21 cellular contexts compared by ENCODE assay signal in genomic region chr20:12893019-12893418, GRCh38.
DNase-seq lines count a peak whose midpoint lies in the region; ATAC-seq and TF ChIP-seq lines count a peak whose summit lies in the region.
"Had no signal": no experiment of that assay in that cellular context is flagged by ENCODE, and none has a peak within 500 bp of the region (broad histone marks: within the 10 kb centered on the region; RNA-seq: fewer than 3 reads in every experiment).

No MANE protein-coding gene starts in this region.

- H3K27ac ChIP-seq in GM23338 (ENCODE audit: low read depth): no peak overlapping the region
- peak overlapping the region; percentile 13 to 14 for H3K27ac ChIP-seq in ascending aorta
- no peak overlapping the region for H3K27ac ChIP-seq in neural progenitor cell
- peak overlapping the region; percentile 44 to 55 for H3K27ac ChIP-seq in tibial artery
- no peak overlapping the region for H3K27ac ChIP-seq in psoas muscle
- H3K27ac ChIP-seq: 22Rv1; BLaER1 treated with 17β-estradiol and CSF1 and Interleukin-3, amounts not matched to agents 10 nM and 100 nM had no signal

- H2AFZ ChIP-seq in GM23338 (peak overlapping the region; percentile 95), neural progenitor cell (replicated peaks) (peak overlapping the region; percentile 14)

- DNase-seq in GM23338 (ENCODE audit: low spot score): peak; percentile 6
- DNase-seq in ascending aorta (ENCODE audit: low spot score in 2 of 2): no peak
- DNase-seq in neural progenitor cell (ENCODE audit: low spot score): no peak
- DNase-seq in tibial artery: no peak
- no peak for DNase-seq in psoas muscle
- DNase-seq in OCI-M2 (lab: John Stamatoyannopoulos, UW; ENCODE audit: unreplicated experiment): no peak
- DNase-seq: BE2C; CD4-positive, alpha-beta T cell; CD8-positive, alpha-beta memory T cell; DMS 273 treated with DMSO at 0.1 percent for 48 hours; DMS79; EL; GDM1; GOT3; H7 had no signal

- 66 to 73% (median 69%) methylated on average over 5 of the region's 5 CpGs for WGBS in psoas muscle, 3 donors

- H3K9me2 ChIP-seq in GM23338 (ENCODE audit: insufficient read depth): peaks cover 14% of the 10 kb centered on the region

- H3K27me3 ChIP-seq in GM23338 (ENCODE audit: insufficient read depth): no peaks in the 10 kb centered on the region
- no peaks in the 10 kb centered on the region for H3K27me3 ChIP-seq in ascending aorta
- no peaks in the 10 kb centered on the region for H3K27me3 ChIP-seq in neural progenitor cell
- H3K27me3 ChIP-seq in tibial artery: no peaks in the 10 kb centered on the region
- H3K27me3 ChIP-seq in psoas muscle (ENCODE audit: insufficient read depth in 3 of 3, low read length in 2 of 3): no peaks in the 10 kb centered on the region
- H3K27me3 ChIP-seq: BE2C; BLaER1 treated with 17β-estradiol and CSF1 and Interleukin-3, amounts not matched to agents 10 nM and 100 nM had no signal

- H3K9me3 ChIP-seq in ascending aorta: no peaks in the 10 kb centered on the region
- no peaks in the 10 kb centered on the region for H3K9me3 ChIP-seq in neural progenitor cell (ENCODE audit: low read depth)
- H3K9me3 ChIP-seq in tibial artery: no peaks in the 10 kb centered on the region
- H3K9me3 ChIP-seq in psoas muscle: no peaks in the 10 kb centered on the region
- H3K9me3 ChIP-seq: BE2C had no signal

- no peak overlapping the region for H3K9ac ChIP-seq in neural progenitor cell
- H3K9ac ChIP-seq: BLaER1 treated with 17β-estradiol and CSF1 and Interleukin-3, amounts not matched to agents 10 nM and 100 nM had no signal

- H3K4me1 Mint-ChIP-seq in GM23338 (peaks cover 15% of the 10 kb centered on the region), neural progenitor cell (peaks cover 2% of the 10 kb centered on the region)
- H3K4me1 Mint-ChIP-seq: CD14-positive monocyte; CD8-positive, alpha-beta memory T cell had no signal

- H3K36me3 Mint-ChIP-seq in GM23338 (ENCODE audit: low read depth): peaks cover 3% of the 10 kb centered on the region; the same call in 2 of the 3 replicates
- H3K36me3 Mint-ChIP-seq in neural progenitor cell: no peaks in the 10 kb centered on the region
- H3K36me3 Mint-ChIP-seq: CD14-positive monocyte; CD8-positive, alpha-beta memory T cell had no signal

- H3K9me3 Mint-ChIP-seq in GM23338: peaks cover 8% of the 10 kb centered on the region; the same call in 2 of the 3 replicates
- peaks cover 3% of the 10 kb centered on the region for H3K9me3 Mint-ChIP-seq in neural progenitor cell

- ATAC-seq in GM23338 (peak; percentile 61), psoas muscle (no peak), HG02852 (IDR thresholded peaks at IDR 0.05; ENCODE audit: unreplicated experiment) (no peak)
- ATAC-seq: GM12878, HCT116 had no signal

- H3K4me3 Mint-ChIP-seq in GM23338: no peak overlapping the region
- H3K4me3 Mint-ChIP-seq in neural progenitor cell: no peak overlapping the region
- H3K4me3 Mint-ChIP-seq: CD14-positive monocyte; CD4-positive, alpha-beta T cell; CD8-positive, alpha-beta memory T cell had no signal

- H3K4me3 ChIP-seq in GM23338: no peak overlapping the region
- H3K4me3 ChIP-seq in ascending aorta: no peak overlapping the region
- no peak overlapping the region for H3K4me3 ChIP-seq in neural progenitor cell
- no peak overlapping the region for H3K4me3 ChIP-seq in tibial artery
- H3K4me3 ChIP-seq in psoas muscle: no peak overlapping the region
- H3K4me3 ChIP-seq: BLaER1 treated with 17β-estradiol and CSF1 and Interleukin-3, amounts not matched to agents 10 nM and 100 nM; GM12878 had no signal

- intact Hi-C loops in ascending aorta (cut with DNase I): no loop called here
- intact Hi-C loops in tibial artery (cut with DNase I; ENCODE audit: low total_unique reads): no loop called here
- intact Hi-C loops in psoas muscle (cut with DNase I): no loop called here

- H3K79me2 ChIP-seq in GM23338 (replicated peaks; ENCODE audit: insufficient read depth) (no peaks in the 10 kb centered on the region), neural progenitor cell (ENCODE audit: low read depth) (no peaks in the 10 kb centered on the region)

- 0 out of 2 replicates have a peak, but pooled peaks cover 11% of the 10 kb centered on the region for H3K4me1 ChIP-seq in GM23338 (ENCODE audit: insufficient read depth)
- H3K4me1 ChIP-seq in ascending aorta: peaks cover 0 to 6% of the 10 kb centered on the region in 2 donors
- H3K4me1 ChIP-seq in neural progenitor cell: no peaks in the 10 kb centered on the region
- H3K4me1 ChIP-seq in tibial artery: peaks cover 0 to 24% (median 10%) of the 10 kb centered on the region in 4 donors
- no peaks in the 10 kb centered on the region for H3K4me1 ChIP-seq in psoas muscle
- H3K4me1 ChIP-seq: BE2C had no signal

- no peaks in the 10 kb centered on the region for H3F3A ChIP-seq in GM23338 (replicated peaks; ENCODE audit: low read depth)
- H3F3A ChIP-seq in neural progenitor cell (ENCODE audit: low read depth): no peaks in the 10 kb centered on the region

- no peak overlapping the region for H3K27ac Mint-ChIP-seq in GM23338
- H3K27ac Mint-ChIP-seq in neural progenitor cell: no peak overlapping the region
- H3K27ac Mint-ChIP-seq: CD14-positive monocyte; CD4-positive, alpha-beta T cell; CD8-positive, alpha-beta memory T cell had no signal

- no peak for TF ChIP-seq CTCF in GM23338 (conservative IDR thresholded peaks at IDR 0.05; ENCODE audit: low read depth in 2 of 2)
- TF ChIP-seq CTCF in ascending aorta (IDR thresholded peaks at IDR 0.05): no peak
- no peak for TF ChIP-seq CTCF in neural progenitor cell (IDR thresholded peaks at IDR 0.05)
- TF ChIP-seq CTCF in tibial artery (IDR thresholded peaks at IDR 0.05): no peak
- no peak for TF ChIP-seq CTCF in psoas muscle (IDR thresholded peaks at IDR 0.05)

- H4K20me1 ChIP-seq in GM23338 (replicated peaks; ENCODE audit: insufficient read depth): no peaks in the 10 kb centered on the region
- no peaks in the 10 kb centered on the region for H4K20me1 ChIP-seq in neural progenitor cell (ENCODE audit: low read depth)
- H4K20me1 ChIP-seq: BLaER1 treated with 17β-estradiol and CSF1 and Interleukin-3, amounts not matched to agents 10 nM and 100 nM had no signal

- H3K36me3 ChIP-seq in GM23338 (ENCODE audit: insufficient read depth): no peaks in the 10 kb centered on the region
- H3K36me3 ChIP-seq in ascending aorta: no peaks in the 10 kb centered on the region
- H3K36me3 ChIP-seq in neural progenitor cell: no peaks in the 10 kb centered on the region
- H3K36me3 ChIP-seq in tibial artery: no peaks in the 10 kb centered on the region
- H3K36me3 ChIP-seq in psoas muscle (ENCODE audit: insufficient read depth in 1 of 2, low read depth in 1 of 2): no peaks in the 10 kb centered on the region
- H3K36me3 ChIP-seq: BE2C; BLaER1 treated with 17β-estradiol and CSF1 and Interleukin-3, amounts not matched to agents 10 nM and 100 nM had no signal

- H3K27me3 Mint-ChIP-seq in GM23338 (ENCODE audit: insufficient read depth, low read depth, poor library complexity) (no peaks in the 10 kb centered on the region), neural progenitor cell (ENCODE audit: insufficient read depth, low read depth) (peaks cover 6% of the 10 kb centered on the region)
- H3K27me3 Mint-ChIP-seq: CD4-positive, alpha-beta T cell had no signal

- peak overlapping the region; percentile 59 for H3K4me2 ChIP-seq in GM23338
- H3K4me2 ChIP-seq in neural progenitor cell: no peak overlapping the region
- H3K4me2 ChIP-seq: BLaER1 treated with 17β-estradiol and CSF1 and Interleukin-3, amounts not matched to agents 10 nM and 100 nM had no signal

TF ChIP-seq in GM23338, 12 proteins besides CTCF, POLR2A, EP300 and RAD21 (continues in another document):
- TF ChIP-seq POLR2AphosphoS5 (IDR thresholded peaks at IDR 0.05; ENCODE audit: low read depth): no peak
- TF ChIP-seq, protein P1, sequence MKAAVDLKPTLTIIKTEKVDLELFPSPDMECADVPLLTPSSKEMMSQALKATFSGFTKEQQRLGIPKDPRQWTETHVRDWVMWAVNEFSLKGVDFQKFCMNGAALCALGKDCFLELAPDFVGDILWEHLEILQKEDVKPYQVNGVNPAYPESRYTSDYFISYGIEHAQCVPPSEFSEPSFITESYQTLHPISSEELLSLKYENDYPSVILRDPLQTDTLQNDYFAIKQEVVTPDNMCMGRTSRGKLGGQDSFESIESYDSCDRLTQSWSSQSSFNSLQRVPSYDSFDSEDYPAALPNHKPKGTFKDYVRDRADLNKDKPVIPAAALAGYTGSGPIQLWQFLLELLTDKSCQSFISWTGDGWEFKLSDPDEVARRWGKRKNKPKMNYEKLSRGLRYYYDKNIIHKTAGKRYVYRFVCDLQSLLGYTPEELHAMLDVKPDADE (IDR thresholded peaks at IDR 0.05): no peak
- no peak for TF ChIP-seq JUNB (IDR thresholded peaks at IDR 0.05; ENCODE audit: unreplicated experiment)

Comparison
In these comparisons a context has a peak if more than half of its experiments do, and no peak if none do; other contexts are left out.
1. H3K27ac ChIP-seq: peak in ascending aorta (2 of 2) and tibial artery (2 of 2); none in GM23338 (single experiment), neural progenitor cell (single experiment) and psoas muscle (single experiment).